Comparison of ENCODE assay signal across 8 cellular contexts in the genomic region with DNA sequence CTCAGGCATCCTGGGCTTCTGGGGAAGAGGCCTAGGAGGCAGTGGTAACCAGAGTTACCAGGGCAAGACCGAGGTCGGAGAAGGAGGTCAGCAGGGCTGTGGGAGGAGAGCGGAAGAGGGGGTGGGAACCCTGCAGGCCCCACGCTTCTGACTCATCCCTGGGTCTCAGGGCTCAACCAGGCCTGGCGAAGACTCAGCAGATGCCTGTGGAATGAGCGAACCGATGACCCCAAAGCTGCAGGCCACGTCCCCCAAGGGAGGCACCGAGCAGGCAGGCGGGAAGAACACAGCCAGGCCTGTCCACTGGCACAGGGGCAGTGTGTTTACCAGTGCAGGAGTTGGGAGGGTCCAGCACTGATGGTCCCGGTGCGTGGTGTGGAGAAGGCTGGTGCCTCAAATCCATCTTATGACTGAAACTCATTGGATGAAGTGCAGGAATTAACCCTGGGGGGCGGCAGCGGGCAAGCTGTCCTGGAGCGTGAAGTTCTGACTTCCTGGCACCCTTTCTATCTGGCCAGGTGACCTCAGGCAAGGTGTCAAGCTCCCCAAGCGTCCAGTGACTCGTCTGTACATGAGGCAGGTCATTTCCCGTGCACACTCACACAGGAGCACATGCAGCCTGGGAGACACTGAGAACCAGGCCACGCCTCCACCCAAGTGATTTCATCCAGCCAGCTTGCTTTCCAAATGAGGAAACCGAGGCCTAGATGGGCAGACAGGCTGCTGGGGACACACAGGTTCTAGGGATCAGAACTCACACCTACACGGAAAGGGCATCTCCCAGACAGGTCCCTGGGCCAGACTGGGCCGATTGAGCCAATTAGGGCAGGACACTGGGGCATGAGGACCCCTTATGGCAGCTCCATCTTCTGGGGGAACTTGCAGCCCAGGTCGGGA.
DNase-seq lines count a peak whose midpoint lies in the region; ATAC-seq, FAIRE-seq and TF ChIP-seq lines count a peak whose summit lies in the region.

No MANE protein-coding gene starts in this region.

- H3K79me2 ChIP-seq in H9 (ENCODE audit: insufficient read depth, low read length) (no peaks in the 10 kb centered on the region), HepG2 (ENCODE audit: insufficient read depth, low read length) (no peaks in the 10 kb centered on the region)

- H3K79me1 ChIP-seq in H9 (ENCODE audit: insufficient read depth, low read depth, low read length, poor library complexity, severe bottlenecking), result no peaks in the 10 kb centered on the region

- DNase-seq in H9, result no peak
- DNase-seq in choroid plexus epithelial cell (ENCODE audit: low read depth), result peak; percentile 98
- DNase-seq in HepG2 (ENCODE audit: low spot score), result peak; percentile 26
- DNase-seq in stomach, result peak; percentile 44
- no peak for DNase-seq in NCI-H2029 treated with DMSO at 0.1 percent for 48 hours (lab: John Stamatoyannopoulos, UW)
- DNase-seq in NCI-H524 (lab: John Stamatoyannopoulos, UW), result no peak

- H2BK15ac ChIP-seq in H9 (ENCODE audit: low read depth, low read length), result no peak overlapping the region

- no TSS peak for BruUV-seq in HepG2 (replicated peaks; lab: Mats Ljungman, UMichigan)

- POLR2A ChIA-PET in HepG2 (lab: Yijun Ruan, JAX), result no interaction called here

- no peak overlapping the region for H2AK5ac ChIP-seq in H9 (ENCODE audit: insufficient read length, low read length)

- no peak overlapping the region for H2BK5ac ChIP-seq in H9 (ENCODE audit: insufficient read length, low read length)

- intact Hi-C loops in HepG2 (cut with micrococcal nuclease; ENCODE audit: unreplicated experiment), result loop anchor here (5.0 kb wide), 1 partner anchor 216 kb away; no protein-coding TSS in a partner anchor
- intact Hi-C loops in stomach (cut with DNase I; ENCODE audit: low total_unique reads), result no loop called here

- H3K4ac ChIP-seq in H9 (ENCODE audit: low read depth, low read length), result no peak overlapping the region; the same call in 1 of the 2 replicates

- no peaks in the 10 kb centered on the region for H3K36me3 ChIP-seq in HepG2 (replicated peaks in 1 of 2; ENCODE audit: control insufficient read depth in 1 of 2, insufficient read depth in 2 of 2, low read length in 2 of 2)
- H3K36me3 ChIP-seq in stomach, result no peaks in the 10 kb centered on the region

- TF ChIP-seq POLR2A in HepG2 (IDR thresholded peaks at IDR 0.05; ENCODE audit: insufficient read depth in 1 of 2, low read depth in 2 of 2, low read length in 2 of 2), result no peak
- TF ChIP-seq POLR2A in stomach (IDR thresholded peaks at IDR 0.05), result no peak

- TF ChIP-seq EP300 in HepG2 (IDR thresholded peaks at IDR 0.05; ENCODE audit: low read depth in 2 of 2, low read length in 2 of 2) (no peak), HepG2 (CRISPR knock-in tag; IDR thresholded peaks at IDR 0.05; ENCODE audit: borderline replicate concordance) (no peak), stomach (IDR thresholded peaks at IDR 0.05) (no peak)

- H3K27ac ChIP-seq in H9 (ENCODE audit: insufficient read length, low read depth, low read length), result no peak overlapping the region
- no peak overlapping the region for H3K27ac ChIP-seq in HepG2 (ENCODE audit: extremely low read length, insufficient read depth, low read length)
- H3K27ac ChIP-seq in stomach, result peak overlapping the region; percentile 62 to 85 (median 79)

- H3K4me3 ChIP-seq in choroid plexus epithelial cell (ENCODE audit: low read depth, low read length) (no peak overlapping the region), HepG2 (replicated peaks in 1 of 3; ENCODE audit: insufficient read depth in 1 of 3, low read depth in 2 of 3, low read length in 3 of 3) (no peak overlapping the region), stomach (no peak overlapping the region)

- H2BK12ac ChIP-seq in H9 (ENCODE audit: insufficient read length, low read depth, low read length), result no peak overlapping the region

- ATAC-seq in HepG2 (peak; percentile 15), HG02571 (IDR thresholded peaks at IDR 0.05; ENCODE audit: unreplicated experiment) (no peak)
- no peak for ATAC-seq in activated T-helper 17 cell treated with anti-CD3 and anti-CD28 coated beads, Interleukin-2, amount 50 U/mL, for 72 hours (replicated peaks)

- TF ChIP-seq RAD21 in HepG2 (CRISPR knock-in tag; IDR thresholded peaks at IDR 0.05), result no peak

- no CpG with 5 or more reads among the region's 23 CpGs for WGBS in H9 (ENCODE audit: extremely low coverage, insufficient read length, low lambda C conversion rate)
- WGBS in HepG2 (ENCODE audit: low lambda C conversion rate), result 35% methylated on average over 15 of the region's 23 CpGs
- 75 to 88% (median 80%) methylated on average over 17 to 23 of the region's 23 CpGs for WGBS in stomach, 5 donors

- H3K4me1 ChIP-seq in H9 (ENCODE audit: insufficient read depth, low read length) (no peaks in the 10 kb centered on the region), HepG2 (ENCODE audit: insufficient read depth, low read length) (peaks cover 22% of the 10 kb centered on the region), stomach (peaks cover 5 to 16% (median 6%) of the 10 kb centered on the region in 4 donors)

- no peak overlapping the region for H3T11ph ChIP-seq in H9 (ENCODE audit: low read length)

- H3K27me3 Mint-ChIP-seq in H9 (ENCODE audit: low read depth), result no peaks in the 10 kb centered on the region; the same call in 1 of the 2 replicates
- no peaks in the 10 kb centered on the region for H3K27me3 Mint-ChIP-seq in activated T-helper 17 cell treated with anti-CD3 and anti-CD28 coated beads, Interleukin-2, amount 50 U/mL, for 72 hours

- no peaks in the 10 kb centered on the region for H3K36me3 Mint-ChIP-seq in H9 (ENCODE audit: insufficient read depth in 1 of 3, low read depth in 3 of 3)
- H3K36me3 Mint-ChIP-seq in activated T-helper 17 cell treated with anti-CD3 and anti-CD28 coated beads, Interleukin-2, amount 50 U/mL, for 72 hours (ENCODE audit: low read depth), result no peaks in the 10 kb centered on the region

- H3K9ac ChIP-seq in H9 (ENCODE audit: extremely low read depth, insufficient read length, low read length) (no peak overlapping the region), HepG2 (ENCODE audit: insufficient read depth, low read depth, low read length) (no peak overlapping the region)

- no peak overlapping the region; the same call in 1 of the 2 replicates for H3K14ac ChIP-seq in H9 (ENCODE audit: insufficient read depth, low read length)

- H2BK120ac ChIP-seq in H9 (ENCODE audit: low read depth, low read length, poor library complexity, severe bottlenecking), result no peak overlapping the region

- H3K4me2 ChIP-seq in H9 (ENCODE audit: insufficient read depth, insufficient read length, low read length), result no peak overlapping the region
- no peak overlapping the region for H3K4me2 ChIP-seq in HepG2 (ENCODE audit: low read depth, low read length)

- H2BK20ac ChIP-seq in H9 (ENCODE audit: low read depth, low read length, poor library complexity, severe bottlenecking), result no peak overlapping the region

- H3K4me3 Mint-ChIP-seq in H9, result no peak overlapping the region
- H3K4me3 Mint-ChIP-seq in activated T-helper 17 cell treated with anti-CD3 and anti-CD28 coated beads, Interleukin-2, amount 50 U/mL, for 72 hours, result no peak overlapping the region

- H3K4me1 Mint-ChIP-seq in H9, result peaks cover 7 to 19% of the 10 kb centered on the region in 2 experiments
- no peaks in the 10 kb centered on the region for H3K4me1 Mint-ChIP-seq in activated T-helper 17 cell treated with anti-CD3 and anti-CD28 coated beads, Interleukin-2, amount 50 U/mL, for 72 hours

- in situ Hi-C loops in HepG2 (cut with HindIII; ENCODE audit: extremely low pct_ligation_motif_present, low pct_unique_long_range_greater_than_20kb), result no loop called here

- H3K9me3 ChIP-seq in H9 (ENCODE audit: control insufficient read depth, low read depth, low read length), result no peaks in the 10 kb centered on the region
- H3K9me3 ChIP-seq in HepG2 (ENCODE audit: low read length), result no peaks in the 10 kb centered on the region
- no peaks in the 10 kb centered on the region for H3K9me3 ChIP-seq in stomach

- no peak overlapping the region for H3K56ac ChIP-seq in H9 (ENCODE audit: insufficient read length, low read depth, low read length)

- FAIRE-seq in HepG2 (lab: Jason Lieb, UNC), result no peak

- no peak overlapping the region; a peak in 1 of 7 replicates for H3K27ac Mint-ChIP-seq in H9
- H3K27ac Mint-ChIP-seq in activated T-helper 17 cell treated with anti-CD3 and anti-CD28 coated beads, Interleukin-2, amount 50 U/mL, for 72 hours, result no peak overlapping the region

- H2AFZ ChIP-seq in H9 (ENCODE audit: low read length), result no peak overlapping the region
- H2AFZ ChIP-seq in HepG2 (ENCODE audit: low read length), result no peak overlapping the region

- peak overlapping the region; percentile 8 for H4K5ac ChIP-seq in H9 (ENCODE audit: insufficient read length, low read depth, low read length)

- no peak overlapping the region for H4K91ac ChIP-seq in H9 (ENCODE audit: insufficient read length, low read depth, low read length)

- peaks cover 2 to 3% of the 10 kb centered on the region in 2 experiments; a peak in 2 of 5 replicates for H3K9me3 Mint-ChIP-seq in H9
- no peaks in the 10 kb centered on the region for H3K9me3 Mint-ChIP-seq in activated T-helper 17 cell treated with anti-CD3 and anti-CD28 coated beads, Interleukin-2, amount 50 U/mL, for 72 hours

- no peaks in the 10 kb centered on the region for H3K23me2 ChIP-seq in H9 (ENCODE audit: insufficient read length, low read depth, low read length, poor library complexity, severe bottlenecking)

- H3K18ac ChIP-seq in H9 (ENCODE audit: insufficient read length, low read depth, low read length), result no peak overlapping the region

- H4K20me1 ChIP-seq in H9 (ENCODE audit: control insufficient read depth, insufficient read depth, insufficient read length) (no peaks in the 10 kb centered on the region), HepG2 (ENCODE audit: insufficient read depth, low read length) (no peaks in the 10 kb centered on the region)

- no peak for TF ChIP-seq CTCF in H9 (conservative IDR thresholded peaks at IDR 0.05)
- no peak for TF ChIP-seq CTCF in choroid plexus epithelial cell (conservative IDR thresholded peaks at IDR 0.05; ENCODE audit: low read depth, low read length)
- no peak for TF ChIP-seq CTCF in HepG2 (CRISPR knock-in tag; IDR thresholded peaks at IDR 0.05)
- no peak for TF ChIP-seq CTCF in stomach (IDR thresholded peaks at IDR 0.05)

- no peak overlapping the region for H3K23ac ChIP-seq in H9 (ENCODE audit: insufficient read length, low read depth, low read length)

- H3K27me3 ChIP-seq in H9 (ENCODE audit: insufficient read depth, low read length), result no peaks in the 10 kb centered on the region
- no peaks in the 10 kb centered on the region; a peak in 1 of 5 replicates for H3K27me3 ChIP-seq in HepG2 (ENCODE audit: control insufficient read depth in 1 of 2, insufficient read depth in 2 of 2, low read length in 2 of 2)
- no peaks in the 10 kb centered on the region for H3K27me3 ChIP-seq in stomach

- no peak overlapping the region for H4K8ac ChIP-seq in H9 (replicated peaks; ENCODE audit: insufficient read length, low read depth, low read length)

- CTCF ChIA-PET in HepG2 (lab: Yijun Ruan, JAX; ENCODE audit: low intra/inter-chr PET ratio, low total read pairs), result no interaction called here

TF ChIP-seq in HepG2, 621 proteins besides CTCF, POLR2A, EP300 and RAD21 (continues in another document):
- TF ChIP-seq GABPB1 (CRISPR knock-in tag; IDR thresholded peaks at IDR 0.05), result peak; percentile 32; the same call in 1 of the 2 replicates

Comparison
In these comparisons a context has a peak if more than half of its experiments do, and no peak if none do; other contexts are left out.
1. DNase-seq: peak in choroid plexus epithelial cell (single experiment), HepG2 (single experiment) and stomach (single experiment); none in H9 (single experiment), NCI-H2029 treated with DMSO at 0.1 percent for 48 hours (single experiment) and NCI-H524 (0 of 2).
2. H3K27ac ChIP-seq: peak in stomach (5 of 5); none in H9 (single experiment) and HepG2 (single experiment).